15 cellular contexts compared by ENCODE assay signal in the genomic region with DNA sequence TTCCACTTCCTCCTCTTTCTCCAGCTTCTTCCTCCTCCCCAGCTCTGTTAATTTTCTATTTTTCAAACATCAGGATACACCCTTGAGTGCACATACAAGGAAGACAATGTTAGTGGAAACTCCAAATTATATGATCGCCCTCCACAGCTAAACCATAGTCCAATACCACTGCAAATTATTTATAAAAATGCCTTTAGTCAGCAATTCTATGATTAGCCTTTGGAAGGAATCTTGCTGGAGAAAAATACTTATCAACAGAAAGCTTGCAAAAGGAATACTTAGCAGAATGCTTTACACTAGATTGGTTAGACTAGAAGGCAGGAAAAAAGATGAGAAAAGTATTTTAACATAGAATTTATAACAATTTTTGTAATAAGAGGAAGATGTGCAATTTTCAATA.
"Had no signal": no experiment of that assay in that cellular context is flagged by ENCODE, and none has a peak within 500 bp of the region (broad histone marks: within the 10 kb centered on the region; RNA-seq: fewer than 3 reads in every experiment).

No MANE protein-coding gene starts in this region.

- H3K4me1 Mint-ChIP-seq: activated naive CD8-positive, alpha-beta T cell treated with anti-CD3 and anti-CD28 coated beads, Interleukin-2, amount 10 ng/mL, durations not matched to agents 7 days and 5 days; natural killer cell had no signal

- H3K4me1 ChIP-seq: prostate gland, suprapubic skin had no signal

- H3K4me3 Mint-ChIP-seq: activated naive CD8-positive, alpha-beta T cell treated with anti-CD3 and anti-CD28 coated beads, Interleukin-2, amount 10 ng/mL, durations not matched to agents 7 days and 5 days; activated T-helper 1 cell treated with anti-CD3 and anti-CD28 coated beads, Interleukin-12 subunit alpha, Interleukin-12 subunit beta, Interleukin-2, Interleukin-4 antibody, amounts not matched to agents 30 ng/mL and 10 ng/mL and 1 ng/mL, durations not matched to agents 14 hours and 24 hours and 36 hours; effector memory CD8-positive, alpha-beta T cell; natural killer cell had no signal

- H3K27me3 ChIP-seq: suprapubic skin had no signal

- H3K27ac ChIP-seq: prostate gland, suprapubic skin had no signal

- H3K4me3 ChIP-seq: prostate gland, suprapubic skin had no signal

- H3K36me3 Mint-ChIP-seq: activated naive CD8-positive, alpha-beta T cell treated with anti-CD3 and anti-CD28 coated beads, Interleukin-2, amount 10 ng/mL, durations not matched to agents 7 days and 5 days; natural killer cell had no signal

- DNase-seq: activated naive CD8-positive, alpha-beta T cell treated with anti-CD3 and anti-CD28 coated beads, Interleukin-2, amount 10 ng/mL, durations not matched to agents 7 days and 5 days; anterior cingulate cortex; cerebellar nuclear complex; effector memory CD8-positive, alpha-beta T cell; head of caudate nucleus; natural killer cell; nucleus accumbens; right cardiac atrium; small intestine; stimulated activated naive CD8-positive, alpha-beta T cell treated with anti-CD3 and anti-CD28 coated beads, Interleukin-15, Interleukin-2, amounts not matched to agents 100 U/mL and 50 U/mL, for 24 hours; trophoblast cell had no signal

- H3K9me3 ChIP-seq: prostate gland, suprapubic skin had no signal

- H3K36me3 ChIP-seq: prostate gland, suprapubic skin had no signal

- H3K9me3 Mint-ChIP-seq: activated naive CD8-positive, alpha-beta T cell treated with anti-CD3 and anti-CD28 coated beads, Interleukin-2, amount 10 ng/mL, durations not matched to agents 7 days and 5 days; activated T-helper 1 cell treated with anti-CD3 and anti-CD28 coated beads, Interleukin-12 subunit alpha, Interleukin-12 subunit beta, Interleukin-2, Interleukin-4 antibody, amounts not matched to agents 30 ng/mL and 10 ng/mL and 1 ng/mL, durations not matched to agents 14 hours and 24 hours and 36 hours; effector memory CD8-positive, alpha-beta T cell; natural killer cell had no signal

- H3K27ac Mint-ChIP-seq: activated naive CD8-positive, alpha-beta T cell treated with anti-CD3 and anti-CD28 coated beads, Interleukin-2, amount 10 ng/mL, durations not matched to agents 7 days and 5 days; activated T-helper 1 cell treated with anti-CD3 and anti-CD28 coated beads, Interleukin-12 subunit alpha, Interleukin-12 subunit beta, Interleukin-2, Interleukin-4 antibody, amounts not matched to agents 30 ng/mL and 10 ng/mL and 1 ng/mL, durations not matched to agents 14 hours and 24 hours and 36 hours; effector memory CD8-positive, alpha-beta T cell; natural killer cell had no signal

- ATAC-seq: activated CD4-positive, CD25-positive, alpha-beta regulatory T cell treated with anti-CD3 and anti-CD28 coated beads, Interleukin-2, amount 50 U/mL, for 24 hours; effector memory CD8-positive, alpha-beta T cell; natural killer cell; right cardiac atrium; stimulated activated naive CD8-positive, alpha-beta T cell treated with anti-CD3 and anti-CD28 coated beads, Interleukin-15, Interleukin-2, amounts not matched to agents 100 U/mL and 50 U/mL, for 24 hours had no signal
